In the genomic region with DNA sequence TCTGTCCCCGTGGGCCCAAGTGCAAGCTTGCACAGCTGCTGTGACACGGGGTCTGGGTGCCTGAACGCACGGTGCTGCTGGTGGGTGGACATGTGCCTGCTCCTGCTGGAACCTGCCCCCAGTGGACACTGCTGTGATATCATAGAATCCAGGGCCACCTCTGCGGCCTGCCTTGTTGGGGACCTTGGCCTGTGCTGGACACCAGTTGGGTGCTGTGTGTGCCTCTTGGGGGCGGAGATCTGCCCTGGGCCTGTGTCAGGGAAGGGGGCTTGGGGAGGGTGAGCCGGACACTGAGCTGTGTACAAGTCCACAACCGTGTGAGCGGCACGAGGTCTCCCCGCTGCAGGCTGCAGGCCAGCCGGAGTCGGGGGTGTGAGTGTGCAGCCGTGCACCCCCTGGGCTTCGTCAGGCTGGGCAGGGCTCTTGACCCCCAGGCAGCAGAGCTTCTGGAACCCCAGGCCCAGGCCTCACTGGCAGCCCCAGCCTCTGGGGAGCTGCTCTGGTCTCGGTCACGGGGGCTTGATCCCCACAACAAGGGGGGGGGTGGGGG, we compare ENCODE assay signal across 39 cellular contexts.
"Had no signal": no experiment of that assay in that cellular context is flagged by ENCODE, and none has a peak within 500 bp of the region (broad histone marks: within the 10 kb centered on the region; RNA-seq: fewer than 3 reads in every experiment).

No MANE protein-coding gene starts in this region.

- H3K4me1 Mint-ChIP-seq: activated CD4-positive, alpha-beta T cell treated with anti-CD3 and anti-CD28 coated beads for 36 hours had no signal

- H3K9me3 ChIP-seq: adrenal gland, body of pancreas, SJCRH30 had no signal

- H3K9me3 Mint-ChIP-seq: activated CD4-positive, alpha-beta memory T cell treated with anti-CD3 and anti-CD28 coated beads for 36 hours; activated CD4-positive, alpha-beta T cell treated with anti-CD3 and anti-CD28 coated beads, Interleukin-2, amount 10 ng/mL, durations not matched to agents 7 days and 5 days; activated naive CD4-positive, alpha-beta T cell treated with anti-CD3 and anti-CD28 coated beads for 36 hours; activated naive CD4-positive, alpha-beta T cell treated with anti-CD3 and anti-CD28 coated beads, Interleukin-2, amount 50 U/mL, for 72 hours; activated T-cell treated with anti-CD3 and anti-CD28 coated beads, Interleukin-2, amount 50 U/mL, for 4 hours; activated T-helper 1 cell treated with anti-CD3 and anti-CD28 coated beads, Interleukin-12 subunit alpha, Interleukin-12 subunit beta, Interleukin-2, Interleukin-4 antibody, amounts not matched to agents 30 ng/mL and 10 ng/mL and 1 ng/mL, durations not matched to agents 14 hours and 24 hours and 36 hours; WTC11 had no signal

- ATAC-seq: activated CD4-positive, alpha-beta T cell treated with anti-CD3 and anti-CD28 coated beads for 36 hours; activated CD4-positive, CD25-positive, alpha-beta regulatory T cell treated with anti-CD3 and anti-CD28 coated beads, Interleukin-2, amount 50 U/mL, for 24 hours; activated naive CD4-positive, alpha-beta T cell treated with anti-CD3 and anti-CD28 coated beads, Interleukin-2, amount 50 U/mL, for 72 hours; activated T-cell treated with anti-CD3 and anti-CD28 coated beads, Interleukin-2, amount 50 U/mL, for 4 hours; body of pancreas; PC-3; Right ventricle myocardium inferior; WTC11 had no signal

- H3K27ac ChIP-seq: adrenal gland, body of pancreas, RWPE1, SJCRH30, SK-N-MC had no signal

- H3K36me3 ChIP-seq: SJCRH30 had no signal

- DNase-seq: activated CD4-positive, alpha-beta memory T cell treated with anti-CD3 and anti-CD28 coated beads for 36 hours; activated CD4-positive, alpha-beta T cell treated with anti-CD3 and anti-CD28 coated beads for 36 hours; activated CD4-positive, alpha-beta T cell treated with anti-CD3 and anti-CD28 coated beads, Interleukin-2, amount 10 ng/mL, durations not matched to agents 7 days and 5 days; activated CD8-positive, alpha-beta memory T cell treated with anti-CD3 and anti-CD28 coated beads, Interleukin-2, amount 50 U/mL, for 4 hours; activated gamma-delta T cell treated with Interleukin-2 at 50 U/mL for 16 hours; activated naive CD4-positive, alpha-beta T cell treated with anti-CD3 and anti-CD28 coated beads for 36 hours; activated T-cell treated with anti-CD3 and anti-CD28 coated beads for 4 hours; activated T-cell treated with anti-CD3 and anti-CD28 coated beads, Interleukin-2, amount 50 U/mL, for 4 hours; adrenal gland; body of pancreas; caudate nucleus; cerebellar nuclear complex; MM.1S; MV-4-11; NCI-H1092; NCI-H1417; NCI-H146; NCI-H187; NCI-H2029 treated with DMSO at 0.1 percent for 48 hours; NCI-H2107; NCI-H2171; NCI-H510A; NCI-H526; NCI-H748 treated with DMSO at 0.1 percent for 48 hours; NK-92 treated with Interleukin-12 subunit alpha and Interleukin-12 subunit beta, amount 100 ng/mL, for 24 hours; PC-3; SJCRH30; T1000 had no signal

- H3K36me3 Mint-ChIP-seq: activated CD4-positive, alpha-beta memory T cell treated with anti-CD3 and anti-CD28 coated beads for 36 hours; activated naive CD4-positive, alpha-beta T cell treated with anti-CD3 and anti-CD28 coated beads, Interleukin-2, amount 50 U/mL, for 72 hours had no signal

- H3K27ac Mint-ChIP-seq: activated CD4-positive, alpha-beta memory T cell treated with anti-CD3 and anti-CD28 coated beads for 36 hours; activated CD4-positive, alpha-beta T cell treated with anti-CD3 and anti-CD28 coated beads for 36 hours; activated CD4-positive, alpha-beta T cell treated with anti-CD3 and anti-CD28 coated beads, Interleukin-2, amount 10 ng/mL, durations not matched to agents 7 days and 5 days; activated naive CD4-positive, alpha-beta T cell treated with anti-CD3 and anti-CD28 coated beads for 36 hours; activated naive CD4-positive, alpha-beta T cell treated with anti-CD3 and anti-CD28 coated beads, Interleukin-2, amount 50 U/mL, for 72 hours; activated T-helper 1 cell treated with anti-CD3 and anti-CD28 coated beads, Interleukin-12 subunit alpha, Interleukin-12 subunit beta, Interleukin-2, Interleukin-4 antibody, amounts not matched to agents 30 ng/mL and 10 ng/mL and 1 ng/mL, durations not matched to agents 14 hours and 24 hours and 36 hours had no signal

- H3K27me3 ChIP-seq: adrenal gland, body of pancreas, SJCRH30 had no signal

- FAIRE-seq: astrocyte, bronchial epithelial cell, RCC 7860, TTC549 had no signal

- H3K4me3 ChIP-seq: adrenal gland, body of pancreas, SJCRH30, SK-N-MC had no signal

- H3K27me3 Mint-ChIP-seq: activated CD4-positive, alpha-beta memory T cell treated with anti-CD3 and anti-CD28 coated beads for 36 hours; activated CD4-positive, alpha-beta T cell treated with anti-CD3 and anti-CD28 coated beads for 36 hours; activated CD4-positive, alpha-beta T cell treated with anti-CD3 and anti-CD28 coated beads, Interleukin-2, amount 10 ng/mL, durations not matched to agents 7 days and 5 days had no signal

- H3K4me3 Mint-ChIP-seq: activated CD4-positive, alpha-beta memory T cell treated with anti-CD3 and anti-CD28 coated beads for 36 hours; activated CD4-positive, alpha-beta T cell treated with anti-CD3 and anti-CD28 coated beads for 36 hours; activated CD4-positive, alpha-beta T cell treated with anti-CD3 and anti-CD28 coated beads, Interleukin-2, amount 10 ng/mL, durations not matched to agents 7 days and 5 days; activated naive CD4-positive, alpha-beta T cell treated with anti-CD3 and anti-CD28 coated beads for 36 hours; activated T-cell treated with anti-CD3 and anti-CD28 coated beads, Interleukin-2, amount 50 U/mL, for 4 hours; activated T-helper 1 cell treated with anti-CD3 and anti-CD28 coated beads, Interleukin-12 subunit alpha, Interleukin-12 subunit beta, Interleukin-2, Interleukin-4 antibody, amounts not matched to agents 30 ng/mL and 10 ng/mL and 1 ng/mL, durations not matched to agents 14 hours and 24 hours and 36 hours; WTC11 had no signal
